In the genomic region with DNA sequence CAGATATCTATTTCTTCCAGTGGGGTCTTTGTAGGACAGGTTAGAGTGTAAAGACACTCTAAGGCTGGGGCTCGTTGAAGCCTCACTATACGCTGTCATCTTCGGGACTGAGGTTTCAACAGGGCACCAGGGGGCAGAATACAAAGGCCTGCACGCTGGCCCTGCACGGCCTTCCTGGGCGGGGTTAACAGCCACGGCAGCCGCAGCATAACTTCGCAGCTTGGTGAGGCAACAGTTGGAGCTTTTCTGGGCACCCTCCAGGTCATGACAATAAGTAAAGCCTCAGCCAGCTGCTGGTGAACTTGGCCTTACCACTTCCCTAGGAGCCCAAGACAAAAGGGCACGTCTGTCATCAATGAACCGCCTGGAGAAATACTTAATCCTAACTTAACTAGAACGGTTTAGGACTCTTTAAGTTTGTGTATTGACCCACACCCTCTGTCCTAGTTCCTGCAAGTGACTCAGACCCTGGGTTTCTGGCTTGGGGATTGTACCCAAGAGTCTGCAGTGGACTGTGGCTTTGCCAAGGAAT, we compare ENCODE assay signal across 1 cellular context.
TF ChIP-seq lines count a peak whose summit lies in the region.

No MANE protein-coding gene starts in this region.

TF ChIP-seq in GM12878, 131 proteins besides CTCF, POLR2A, EP300 and RAD21 (continued from another document):
- TF ChIP-seq, protein P1, sequence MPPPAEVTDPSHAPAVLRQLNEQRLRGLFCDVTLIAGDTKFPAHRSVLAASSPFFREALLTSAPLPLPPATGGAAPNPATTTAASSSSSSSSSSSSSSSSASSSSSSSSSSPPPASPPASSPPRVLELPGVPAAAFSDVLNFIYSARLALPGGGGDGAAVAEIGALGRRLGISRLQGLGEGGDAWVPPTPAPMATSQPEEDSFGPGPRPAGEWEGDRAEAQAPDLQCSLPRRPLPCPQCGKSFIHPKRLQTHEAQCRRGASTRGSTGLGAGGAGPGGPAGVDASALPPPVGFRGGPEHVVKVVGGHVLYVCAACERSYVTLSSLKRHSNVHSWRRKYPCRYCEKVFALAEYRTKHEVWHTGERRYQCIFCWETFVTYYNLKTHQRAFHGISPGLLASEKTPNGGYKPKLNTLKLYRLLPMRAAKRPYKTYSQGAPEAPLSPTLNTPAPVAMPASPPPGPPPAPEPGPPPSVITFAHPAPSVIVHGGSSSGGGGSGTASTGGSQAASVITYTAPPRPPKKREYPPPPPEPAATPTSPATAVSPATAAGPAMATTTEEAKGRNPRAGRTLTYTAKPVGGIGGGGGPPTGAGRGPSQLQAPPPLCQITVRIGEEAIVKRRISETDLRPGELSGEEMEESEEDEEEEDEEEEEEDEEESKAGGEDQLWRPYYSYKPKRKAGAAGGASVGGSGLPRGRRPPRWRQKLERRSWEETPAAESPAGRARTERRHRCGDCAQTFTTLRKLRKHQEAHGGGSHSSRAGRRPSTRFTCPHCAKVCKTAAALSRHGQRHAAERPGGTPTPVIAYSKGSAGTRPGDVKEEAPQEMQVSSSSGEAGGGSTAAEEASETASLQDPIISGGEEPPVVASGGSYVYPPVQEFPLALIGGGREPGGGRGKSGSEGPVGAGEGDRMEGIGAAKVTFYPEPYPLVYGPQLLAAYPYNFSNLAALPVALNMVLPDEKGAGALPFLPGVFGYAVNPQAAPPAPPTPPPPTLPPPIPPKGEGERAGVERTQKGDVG (CRISPR knock-in tag; IDR thresholded peaks at IDR 0.05): no peak
- TF ChIP-seq LARP7 (IDR thresholded peaks at IDR 0.05) (no peak), GATAD2B (conservative IDR thresholded peaks at IDR 0.05; ENCODE audit: low read depth) (no peak), ZNF384 (IDR thresholded peaks at IDR 0.05; ENCODE audit: borderline replicate concordance, low read depth, low read length) (no peak), PML (IDR thresholded peaks at IDR 0.05; ENCODE audit: low read length) (no peak), NRF1 (conservative IDR thresholded peaks at IDR 0.05; ENCODE audit: low read depth, low read length) (no peak), ZSCAN29 (IDR thresholded peaks at IDR 0.05) (no peak), PAX5 (IDR thresholded peaks at IDR 0.05; ENCODE audit: borderline replicate concordance, low read depth, low read length) (no peak), STAT3 (IDR thresholded peaks at IDR 0.05; ENCODE audit: low read depth, low read length) (no peak), HDAC2 (IDR thresholded peaks at IDR 0.05) (no peak), MYB (IDR thresholded peaks at IDR 0.05; ENCODE audit: borderline replicate concordance, low read depth, low read length) (no peak), RUNX3 (IDR thresholded peaks at IDR 0.05; ENCODE audit: low read length) (no peak), ZZZ3 (IDR thresholded peaks at IDR 0.05; ENCODE audit: control insufficient read depth, insufficient read length, low read depth) (no peak), BACH1 (IDR thresholded peaks at IDR 0.05; ENCODE audit: borderline replicate concordance) (no peak), ETV6 (conservative IDR thresholded peaks at IDR 0.05 in 1 of 2, IDR thresholded peaks at IDR 0.05 in 1 of 2; ENCODE audit: borderline replicate concordance in 1 of 2, low read depth in 1 of 2) (no peak), YY1 (IDR thresholded peaks at IDR 0.05; ENCODE audit: low read depth, low read length) (peak; percentile 50; the same call in 1 of the 2 replicates), NR2C2 (IDR thresholded peaks at IDR 0.05; ENCODE audit: borderline replicate concordance, control insufficient read depth, insufficient read length, low read depth) (no peak), RELA (IDR thresholded peaks at IDR 0.05; ENCODE audit: borderline replicate concordance, partially characterized antibody) (no peak), NR2F1 (conservative IDR thresholded peaks at IDR 0.05) (no peak), SRF (IDR thresholded peaks at IDR 0.05; ENCODE audit: low read depth in 2 of 2, low read length in 2 of 2) (0 out of 4 replicates have a peak, but pooled peaks of 1 of the 2 experiments have one; percentile 12), IKZF1 (conservative IDR thresholded peaks at IDR 0.05) (no peak), TCF7 (IDR thresholded peaks at IDR 0.05; ENCODE audit: borderline replicate concordance) (0 out of 2 replicates have a peak, but pooled peaks have one; percentile 22), JUND (IDR thresholded peaks at IDR 0.05; ENCODE audit: low read depth, low read length) (no peak), EGR1 (IDR thresholded peaks at IDR 0.05; ENCODE audit: borderline replicate concordance in 1 of 2, low read depth in 2 of 2, low read length in 2 of 2) (no peak), CREM (IDR thresholded peaks at IDR 0.05; ENCODE audit: low read depth) (peak; percentile 36; the same call in 1 of the 2 replicates), SMC3 (IDR thresholded peaks at IDR 0.05; ENCODE audit: borderline replicate concordance, low read length) (peak; percentile 37; the same call in 1 of the 2 replicates), EED (IDR thresholded peaks at IDR 0.05; ENCODE audit: low read depth) (no peak), KLF5 (IDR thresholded peaks at IDR 0.05; ENCODE audit: partially characterized antibody) (no peak), ZBED1 (IDR thresholded peaks at IDR 0.05; ENCODE audit: borderline replicate concordance) (no peak)
- TF ChIP-seq, protein P2, sequence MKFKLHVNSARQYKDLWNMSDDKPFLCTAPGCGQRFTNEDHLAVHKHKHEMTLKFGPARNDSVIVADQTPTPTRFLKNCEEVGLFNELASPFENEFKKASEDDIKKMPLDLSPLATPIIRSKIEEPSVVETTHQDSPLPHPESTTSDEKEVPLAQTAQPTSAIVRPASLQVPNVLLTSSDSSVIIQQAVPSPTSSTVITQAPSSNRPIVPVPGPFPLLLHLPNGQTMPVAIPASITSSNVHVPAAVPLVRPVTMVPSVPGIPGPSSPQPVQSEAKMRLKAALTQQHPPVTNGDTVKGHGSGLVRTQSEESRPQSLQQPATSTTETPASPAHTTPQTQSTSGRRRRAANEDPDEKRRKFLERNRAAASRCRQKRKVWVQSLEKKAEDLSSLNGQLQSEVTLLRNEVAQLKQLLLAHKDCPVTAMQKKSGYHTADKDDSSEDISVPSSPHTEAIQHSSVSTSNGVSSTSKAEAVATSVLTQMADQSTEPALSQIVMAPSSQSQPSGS (IDR thresholded peaks at IDR 0.05; ENCODE audit: low read length): no peak
- TF ChIP-seq, protein P3, sequence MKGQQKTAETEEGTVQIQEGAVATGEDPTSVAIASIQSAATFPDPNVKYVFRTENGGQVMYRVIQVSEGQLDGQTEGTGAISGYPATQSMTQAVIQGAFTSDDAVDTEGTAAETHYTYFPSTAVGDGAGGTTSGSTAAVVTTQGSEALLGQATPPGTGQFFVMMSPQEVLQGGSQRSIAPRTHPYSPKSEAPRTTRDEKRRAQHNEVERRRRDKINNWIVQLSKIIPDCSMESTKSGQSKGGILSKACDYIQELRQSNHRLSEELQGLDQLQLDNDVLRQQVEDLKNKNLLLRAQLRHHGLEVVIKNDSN (IDR thresholded peaks at IDR 0.05; ENCODE audit: borderline replicate concordance, extremely low read length, insufficient read depth, low read depth, low read length): no peak
- TF ChIP-seq, protein P4, sequence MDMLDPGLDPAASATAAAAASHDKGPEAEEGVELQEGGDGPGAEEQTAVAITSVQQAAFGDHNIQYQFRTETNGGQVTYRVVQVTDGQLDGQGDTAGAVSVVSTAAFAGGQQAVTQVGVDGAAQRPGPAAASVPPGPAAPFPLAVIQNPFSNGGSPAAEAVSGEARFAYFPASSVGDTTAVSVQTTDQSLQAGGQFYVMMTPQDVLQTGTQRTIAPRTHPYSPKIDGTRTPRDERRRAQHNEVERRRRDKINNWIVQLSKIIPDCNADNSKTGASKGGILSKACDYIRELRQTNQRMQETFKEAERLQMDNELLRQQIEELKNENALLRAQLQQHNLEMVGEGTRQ (IDR thresholded peaks at IDR 0.05; ENCODE audit: borderline replicate concordance, low read depth, low read length): no peak
- TF ChIP-seq, protein P5, sequence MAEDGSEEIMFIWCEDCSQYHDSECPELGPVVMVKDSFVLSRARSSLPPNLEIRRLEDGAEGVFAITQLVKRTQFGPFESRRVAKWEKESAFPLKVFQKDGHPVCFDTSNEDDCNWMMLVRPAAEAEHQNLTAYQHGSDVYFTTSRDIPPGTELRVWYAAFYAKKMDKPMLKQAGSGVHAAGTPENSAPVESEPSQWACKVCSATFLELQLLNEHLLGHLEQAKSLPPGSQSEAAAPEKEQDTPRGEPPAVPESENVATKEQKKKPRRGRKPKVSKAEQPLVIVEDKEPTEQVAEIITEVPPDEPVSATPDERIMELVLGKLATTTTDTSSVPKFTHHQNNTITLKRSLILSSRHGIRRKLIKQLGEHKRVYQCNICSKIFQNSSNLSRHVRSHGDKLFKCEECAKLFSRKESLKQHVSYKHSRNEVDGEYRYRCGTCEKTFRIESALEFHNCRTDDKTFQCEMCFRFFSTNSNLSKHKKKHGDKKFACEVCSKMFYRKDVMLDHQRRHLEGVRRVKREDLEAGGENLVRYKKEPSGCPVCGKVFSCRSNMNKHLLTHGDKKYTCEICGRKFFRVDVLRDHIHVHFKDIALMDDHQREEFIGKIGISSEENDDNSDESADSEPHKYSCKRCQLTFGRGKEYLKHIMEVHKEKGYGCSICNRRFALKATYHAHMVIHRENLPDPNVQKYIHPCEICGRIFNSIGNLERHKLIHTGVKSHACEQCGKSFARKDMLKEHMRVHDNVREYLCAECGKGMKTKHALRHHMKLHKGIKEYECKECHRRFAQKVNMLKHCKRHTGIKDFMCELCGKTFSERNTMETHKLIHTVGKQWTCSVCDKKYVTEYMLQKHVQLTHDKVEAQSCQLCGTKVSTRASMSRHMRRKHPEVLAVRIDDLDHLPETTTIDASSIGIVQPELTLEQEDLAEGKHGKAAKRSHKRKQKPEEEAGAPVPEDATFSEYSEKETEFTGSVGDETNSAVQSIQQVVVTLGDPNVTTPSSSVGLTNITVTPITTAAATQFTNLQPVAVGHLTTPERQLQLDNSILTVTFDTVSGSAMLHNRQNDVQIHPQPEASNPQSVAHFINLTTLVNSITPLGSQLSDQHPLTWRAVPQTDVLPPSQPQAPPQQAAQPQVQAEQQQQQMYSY (CRISPR knock-in tag; IDR thresholded peaks at IDR 0.05): no peak
